Comparison of ENCODE assay signal across 1 cellular context in genomic region chr3:69052567-69052898, GRCh38.
TF ChIP-seq lines count a peak whose summit lies in the region.

No MANE protein-coding gene starts in this region.

TF ChIP-seq in SK-N-SH treated with all-trans-retinoic acid at 6 μM for 48 hours, 23 proteins besides CTCF, POLR2A, EP300 and RAD21 (continued from another document):
- TF ChIP-seq, protein P1, sequence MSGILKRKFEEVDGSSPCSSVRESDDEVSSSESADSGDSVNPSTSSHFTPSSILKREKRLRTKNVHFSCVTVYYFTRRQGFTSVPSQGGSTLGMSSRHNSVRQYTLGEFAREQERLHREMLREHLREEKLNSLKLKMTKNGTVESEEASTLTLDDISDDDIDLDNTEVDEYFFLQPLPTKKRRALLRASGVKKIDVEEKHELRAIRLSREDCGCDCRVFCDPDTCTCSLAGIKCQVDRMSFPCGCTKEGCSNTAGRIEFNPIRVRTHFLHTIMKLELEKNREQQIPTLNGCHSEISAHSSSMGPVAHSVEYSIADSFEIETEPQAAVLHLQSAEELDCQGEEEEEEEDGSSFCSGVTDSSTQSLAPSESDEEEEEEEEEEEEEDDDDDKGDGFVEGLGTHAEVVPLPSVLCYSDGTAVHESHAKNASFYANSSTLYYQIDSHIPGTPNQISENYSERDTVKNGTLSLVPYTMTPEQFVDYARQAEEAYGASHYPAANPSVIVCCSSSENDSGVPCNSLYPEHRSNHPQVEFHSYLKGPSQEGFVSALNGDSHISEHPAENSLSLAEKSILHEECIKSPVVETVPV (CRISPR knock-in tag; IDR thresholded peaks at IDR 0.05), result no peak
